ENCODE assay signal across 8 cellular contexts in the genomic region with DNA sequence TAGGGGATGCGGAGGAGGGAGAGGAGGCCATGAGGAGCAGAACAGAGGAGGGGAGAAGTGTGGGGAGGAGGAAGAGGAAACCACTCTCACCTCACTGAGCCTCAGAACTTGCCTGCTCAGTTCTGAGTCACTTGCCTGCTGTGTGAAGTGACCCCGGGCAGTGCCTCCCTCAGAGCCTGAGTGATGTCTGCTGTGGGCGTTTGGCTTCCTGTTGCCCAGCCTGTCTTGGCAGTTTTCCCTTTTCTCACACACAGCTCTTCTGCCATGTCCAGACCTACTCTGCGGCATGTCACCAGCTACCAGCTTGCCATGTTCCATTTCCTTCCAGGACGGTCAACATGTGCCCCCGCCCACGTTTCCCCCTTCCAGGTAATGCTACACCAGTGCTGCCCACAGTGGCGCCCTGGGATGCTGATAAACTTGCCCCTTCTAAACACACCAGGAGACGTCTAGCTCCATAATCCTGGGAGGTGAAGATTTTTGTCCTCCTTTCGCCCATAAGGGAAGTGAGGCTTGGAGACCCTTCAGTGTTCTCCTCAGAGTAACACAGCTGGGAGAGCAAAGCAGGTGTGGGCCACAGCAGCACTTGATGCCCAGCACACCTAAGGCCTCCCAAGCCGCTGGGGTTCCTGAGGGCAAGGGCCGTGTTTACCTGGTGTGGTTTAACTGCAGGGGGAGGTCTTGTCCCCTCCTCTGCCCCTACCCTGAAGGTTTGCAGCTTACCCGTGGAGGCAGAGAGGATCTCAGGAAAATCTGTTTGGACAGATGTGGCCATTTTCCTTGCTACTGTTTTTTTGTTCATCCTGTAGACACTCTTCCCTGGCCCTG.
DNase-seq lines count a peak whose midpoint lies in the region; ATAC-seq, FAIRE-seq and TF ChIP-seq lines count a peak whose summit lies in the region.

No MANE protein-coding gene starts in this region.

- intact Hi-C loops in CD8-positive, alpha-beta T cell (cut with DNase I, micrococcal nuclease): no loop called here
- intact Hi-C loops in K562 (cut with micrococcal nuclease) (no loop called here), natural killer cell (cut with micrococcal nuclease) (no loop called here)

- no peaks in the 10 kb centered on the region for H3K9me3 ChIP-seq in CD8-positive, alpha-beta T cell (ENCODE audit: low read length)
- H3K9me3 ChIP-seq in K562 (replicated peaks; ENCODE audit: control insufficient read depth, insufficient read depth, low read depth, low read length): peaks cover 2% of the 10 kb centered on the region; the same call in 1 of the 2 replicates
- H3K9me3 ChIP-seq in MM.1S (replicated peaks; ENCODE audit: insufficient read depth, low read length): no peaks in the 10 kb centered on the region
- no peaks in the 10 kb centered on the region for H3K9me3 ChIP-seq in CD8-positive, alpha-beta memory T cell (ENCODE audit: low read length)

- no peaks in the 10 kb centered on the region for H3K9me1 ChIP-seq in K562 (ENCODE audit: control insufficient read depth, insufficient read depth, low read length)

- no peaks in the 10 kb centered on the region for H3K27me3 ChIP-seq in CD8-positive, alpha-beta T cell (ENCODE audit: insufficient read depth, low read length)
- H3K27me3 ChIP-seq in K562 (ENCODE audit: control insufficient read depth in 2 of 2, insufficient read depth in 2 of 2, low read length in 2 of 2): peaks cover 18 to 57% of the 10 kb centered on the region in 2 experiments; a peak in 4 of 5 replicates
- peaks cover 35% of the 10 kb centered on the region for H3K27me3 ChIP-seq in MM.1S (replicated peaks; ENCODE audit: insufficient read depth, low read length)
- no peaks in the 10 kb centered on the region for H3K27me3 ChIP-seq in CD8-positive, alpha-beta memory T cell (ENCODE audit: insufficient read depth, low read length, poor library complexity, severe bottlenecking)

- H3K4me3 ChIP-seq in CD8-positive, alpha-beta T cell (ENCODE audit: low read depth, low read length): no peak overlapping the region
- H3K4me3 ChIP-seq in K562 (no peak overlapping the region), MM.1S (ENCODE audit: low read length) (no peak overlapping the region)
- H3K4me3 ChIP-seq in CD8-positive, alpha-beta memory T cell (ENCODE audit: low read length): no peak overlapping the region

- H3F3A ChIP-seq in MM.1S (ENCODE audit: insufficient read depth, low read length): no peaks in the 10 kb centered on the region

- no TSS peak for BruUV-seq in K562 (replicated peaks; lab: Mats Ljungman, UMichigan)

- H3K4me2 ChIP-seq in K562 (ENCODE audit: insufficient read depth, low read length) (no peak overlapping the region), MM.1S (ENCODE audit: low read depth, low read length) (no peak overlapping the region)

- no peaks in the 10 kb centered on the region for H3K9me3 Mint-ChIP-seq in CD8-positive, alpha-beta T cell
- H3K9me3 Mint-ChIP-seq in natural killer cell: no peaks in the 10 kb centered on the region
- no peaks in the 10 kb centered on the region for H3K9me3 Mint-ChIP-seq in CD8-positive, alpha-beta memory T cell

- H2AFZ ChIP-seq in K562 (ENCODE audit: low read depth, low read length) (no peak overlapping the region), MM.1S (ENCODE audit: low read length) (no peak overlapping the region)

- POLR2A ChIA-PET in CD8-positive, alpha-beta T cell (lab: Charles Lee): no interaction called here
- POLR2A ChIA-PET in K562 (lab: Yijun Ruan, JAX): no interaction called here
- POLR2A ChIA-PET in CD8-positive, alpha-beta memory T cell (lab: Charles Lee): no interaction called here

- no peak for TF ChIP-seq RAD21 in K562 (CRISPR knock-in tag; conservative IDR thresholded peaks at IDR 0.05 in 1 of 2, IDR thresholded peaks at IDR 0.05 in 1 of 2)

- no peaks in the 10 kb centered on the region for H3K36me3 Mint-ChIP-seq in CD8-positive, alpha-beta T cell
- H3K36me3 Mint-ChIP-seq in natural killer cell: no peaks in the 10 kb centered on the region
- H3K36me3 Mint-ChIP-seq in CD8-positive, alpha-beta memory T cell: no peaks in the 10 kb centered on the region

- in situ Hi-C loops in K562 (cut with MboI): no loop called here

- no peak for TF ChIP-seq EP300 in K562 (IDR thresholded peaks at IDR 0.05; ENCODE audit: low read length)

- 3% methylated on average over 13 of the region's 13 CpGs for WGBS in K562 (ENCODE audit: insufficient coverage, low coverage, missing lambda C conversion rate)

- TF ChIP-seq CTCF in CD8-positive, alpha-beta T cell (IDR thresholded peaks at IDR 0.05): no peak
- TF ChIP-seq CTCF in K562 (IDR thresholded peaks at IDR 0.05 in 2 of 3, conservative IDR thresholded peaks at IDR 0.05 in 1 of 3; ENCODE audit: insufficient read depth in 2 of 3, low read depth in 1 of 3, low read length in 3 of 3): no peak
- TF ChIP-seq CTCF in natural killer cell (IDR thresholded peaks at IDR 0.05): no peak
- no peak for TF ChIP-seq CTCF in MM.1S (IDR thresholded peaks at IDR 0.05; ENCODE audit: low read length)

- peak; percentile 17 for ATAC-seq in CD8-positive, alpha-beta T cell
- ATAC-seq in K562: no peak
- ATAC-seq in natural killer cell: peak; percentile 63 to 97 (median 93)
- no peak for ATAC-seq in GM18517 (IDR thresholded peaks at IDR 0.05; ENCODE audit: unreplicated experiment)

- peaks cover 12% of the 10 kb centered on the region for H3K27me3 Mint-ChIP-seq in CD8-positive, alpha-beta T cell (ENCODE audit: low read depth)
- no peaks in the 10 kb centered on the region for H3K27me3 Mint-ChIP-seq in natural killer cell (ENCODE audit: low read depth in 2 of 2)
- peaks cover 8 to 11% of the 10 kb centered on the region in 2 donors for H3K27me3 Mint-ChIP-seq in CD8-positive, alpha-beta memory T cell

- H3K4me3 Mint-ChIP-seq in CD8-positive, alpha-beta T cell: no peak overlapping the region
- H3K4me3 Mint-ChIP-seq in natural killer cell: peak overlapping the region; percentile 58
- peak overlapping the region in 2 of 7 donors; percentile 16 to 39 for H3K4me3 Mint-ChIP-seq in CD8-positive, alpha-beta memory T cell

- no peak overlapping the region for H3K27ac Mint-ChIP-seq in CD8-positive, alpha-beta T cell
- peak overlapping the region; percentile 57 to 84 for H3K27ac Mint-ChIP-seq in natural killer cell
- H3K27ac Mint-ChIP-seq in CD8-positive, alpha-beta memory T cell: peak overlapping the region in 3 of 8 donors; percentile 32 to 78 (median 71)

- DNase-seq in CD8-positive, alpha-beta T cell: peak in 2 of 7 experiments; percentile 17 to 44
- DNase-seq in M059J (ENCODE audit: low read depth): peak; percentile 87
- no peak for DNase-seq in K562 (ENCODE audit: extremely low read depth in 1 of 4, low spot score in 3 of 4)
- peak; percentile 51 for DNase-seq in natural killer cell
- no peak for DNase-seq in NCI-H446 (lab: John Stamatoyannopoulos, UW)
- no peak for DNase-seq in MM.1S
- no peak for DNase-seq in CD8-positive, alpha-beta memory T cell

- CTCF ChIA-PET in CD8-positive, alpha-beta T cell (lab: Charles Lee): no interaction called here
- CTCF ChIA-PET in K562 (lab: Yijun Ruan, JAX; ENCODE audit: low intra/inter-chr PET ratio): interaction anchor here (0.6 kb wide), 1 partner anchor 127 kb away, joined by 4 read pairs; no protein-coding TSS in a partner anchor
- CTCF ChIA-PET in CD8-positive, alpha-beta memory T cell (lab: Charles Lee): no interaction called here

- no peaks in the 10 kb centered on the region for H3K36me3 ChIP-seq in CD8-positive, alpha-beta T cell (ENCODE audit: insufficient read depth, low read length)
- H3K36me3 ChIP-seq in K562 (ENCODE audit: control insufficient read depth, insufficient read depth, low read length) (no peaks in the 10 kb centered on the region), MM.1S (replicated peaks; ENCODE audit: insufficient read depth, low read length) (no peaks in the 10 kb centered on the region)
- H3K36me3 ChIP-seq in CD8-positive, alpha-beta memory T cell (ENCODE audit: insufficient read depth, low read length): no peaks in the 10 kb centered on the region

- no peaks in the 10 kb centered on the region for H3K9me2 ChIP-seq in MM.1S (replicated peaks; ENCODE audit: insufficient read depth, low read length)

- H3K9ac ChIP-seq in K562 (ENCODE audit: insufficient read depth in 1 of 2, low read depth in 2 of 2, low read length in 2 of 2) (no peak overlapping the region), MM.1S (ENCODE audit: low read length) (no peak overlapping the region)

- no peaks in the 10 kb centered on the region for H4K20me1 ChIP-seq in K562 (replicated peaks; ENCODE audit: control insufficient read depth, insufficient read depth, low read length)
- no peaks in the 10 kb centered on the region for H4K20me1 ChIP-seq in MM.1S (ENCODE audit: insufficient read depth, low read length)

- peaks cover 4% of the 10 kb centered on the region for H3K4me1 Mint-ChIP-seq in CD8-positive, alpha-beta T cell (ENCODE audit: low read depth)
- H3K4me1 Mint-ChIP-seq in natural killer cell: peaks cover 10 to 23% of the 10 kb centered on the region in 2 donors
- peaks cover 0 to 4% (median 0%) of the 10 kb centered on the region in 3 donors for H3K4me1 Mint-ChIP-seq in CD8-positive, alpha-beta memory T cell

- no peak for TF ChIP-seq POLR2A in K562 (conservative IDR thresholded peaks at IDR 0.05)

- peaks cover 7% of the 10 kb centered on the region for H3K4me1 ChIP-seq in CD8-positive, alpha-beta T cell (ENCODE audit: insufficient read depth, low read length)
- H3K4me1 ChIP-seq in K562 (replicated peaks in 1 of 2; ENCODE audit: control insufficient read depth in 2 of 2, insufficient read depth in 2 of 2, low read length in 2 of 2) (peaks cover 0 to 27% of the 10 kb centered on the region in 2 experiments; a peak in 2 of 5 replicates), MM.1S (ENCODE audit: low read length) (no peaks in the 10 kb centered on the region)
- no peaks in the 10 kb centered on the region for H3K4me1 ChIP-seq in CD8-positive, alpha-beta memory T cell (ENCODE audit: insufficient read depth, low read length)

- no peak overlapping the region for H3K27ac ChIP-seq in CD8-positive, alpha-beta T cell (ENCODE audit: low read depth, low read length)
- no peak overlapping the region for H3K27ac ChIP-seq in K562 (ENCODE audit: extremely low read depth, low read depth, low read length)
- H3K27ac ChIP-seq in MM.1S (ENCODE audit: low read length): no peak overlapping the region
- no peak overlapping the region for H3K27ac ChIP-seq in CD8-positive, alpha-beta memory T cell (ENCODE audit: low read depth, low read length)

- H3K79me2 ChIP-seq in K562 (ENCODE audit: control insufficient read depth, insufficient read depth, low read length): no peaks in the 10 kb centered on the region
- no peaks in the 10 kb centered on the region for H3K79me2 ChIP-seq in MM.1S (ENCODE audit: low read length)

- FAIRE-seq in K562 (lab: Jason Lieb, UNC): no peak

TF ChIP-seq in K562, 482 proteins besides CTCF, POLR2A, EP300 and RAD21 (continues in another document):
- TF ChIP-seq SMARCB1 (IDR thresholded peaks at IDR 0.05; ENCODE audit: insufficient read length, low read depth): no peak
- peak; percentile 89 for TF ChIP-seq ZNF263 (CRISPR knock-in tag; IDR thresholded peaks at IDR 0.05; ENCODE audit: borderline replicate concordance)

Comparison
In these comparisons a context has a peak if more than half of its experiments do, and no peak if none do; other contexts are left out.
1. ATAC-seq: peak in CD8-positive, alpha-beta T cell (single experiment) and natural killer cell (3 of 3); none in K562 (single experiment) and GM18517 (single experiment).
2. DNase-seq: peak in M059J (single experiment) and natural killer cell (single experiment); none in K562 (0 of 4), NCI-H446 (0 of 2), MM.1S (single experiment) and CD8-positive, alpha-beta memory T cell (0 of 5).